30 cellular contexts compared by ENCODE assay signal in genomic region chr1:198273901-198274300, GRCh38.
DNase-seq lines count a peak whose midpoint lies in the region; ATAC-seq, FAIRE-seq and TF ChIP-seq lines count a peak whose summit lies in the region.
"Had no signal": no experiment of that assay in that cellular context is flagged by ENCODE, and none has a peak within 500 bp of the region (broad histone marks: within the 10 kb centered on the region; RNA-seq: fewer than 3 reads in every experiment).

No MANE protein-coding gene starts in this region.

- H3K9me3 ChIP-seq in left ventricle myocardium inferior (replicated peaks) (no peaks in the 10 kb centered on the region), right cardiac atrium (ENCODE audit: control insufficient read depth, low read length) (no peaks in the 10 kb centered on the region), endothelial cell of umbilical vein (replicated peaks; ENCODE audit: control insufficient read depth, insufficient read depth, low read length) (no peaks in the 10 kb centered on the region)
- H3K9me3 ChIP-seq: esophagus squamous epithelium, gastrocnemius medialis, lower lobe of right lung, mucosa of descending colon, right lobe of liver had no signal

- DNase-seq in left ventricle myocardium inferior (no peak), right cardiac atrium (no peak), MV-4-11 (lab: John Stamatoyannopoulos, UW) (peak; percentile 2), endothelial cell of umbilical vein (ENCODE audit: low read depth, low spot score) (no peak), nucleus accumbens (lab: John Stamatoyannopoulos, UW) (no peak), NCI-H446 (lab: John Stamatoyannopoulos, UW) (no peak)
- DNase-seq in activated CD8-positive, alpha-beta memory T cell treated with anti-CD3 and anti-CD28 coated beads, Interleukin-2, amount 50 U/mL, for 48 hours: no peak
- DNase-seq: activated effector memory CD4-positive, alpha-beta T cell treated with Interleukin-2 at 50 U/mL for 16 hours; activated naive CD8-positive, alpha-beta T cell treated with anti-CD3 and anti-CD28 coated beads, Interleukin-2, amount 50 U/mL, for 24 hours; DMS 273 treated with DMSO at 0.1 percent for 48 hours; effector memory CD8-positive, alpha-beta T cell; esophagus squamous epithelium; gastrocnemius medialis; KBM-7; lower lobe of right lung; MM.1S; mucosa of descending colon; NCI-H1694 treated with DMSO at 0.1 percent for 48 hours; NCI-H774; posterior cingulate gyrus; right lobe of liver; stimulated activated CD4-positive, alpha-beta T cell treated with anti-CD3 and anti-CD28 coated beads, Interleukin-4, amount 100 ng/mL, for 4 hours had no signal

- FAIRE-seq in endothelial cell of umbilical vein (lab: Jason Lieb, UNC): no peak
- FAIRE-seq: colon, G401.6, GM18507, H1, islet of Langerhans had no signal

- no peak for ATAC-seq in right cardiac atrium
- no peak for ATAC-seq in GM18907 (IDR thresholded peaks at IDR 0.05; ENCODE audit: unreplicated experiment)
- ATAC-seq: activated naive CD8-positive, alpha-beta T cell treated with anti-CD3 and anti-CD28 coated beads, Interleukin-2, amount 50 U/mL, for 24 hours; effector memory CD8-positive, alpha-beta T cell; gastrocnemius medialis; lower lobe of right lung; mucosa of descending colon; right lobe of liver; Right ventricle myocardium inferior; WTC11 had no signal

- H3K36me3 ChIP-seq in left ventricle myocardium inferior (peaks cover 3% of the 10 kb centered on the region), endothelial cell of umbilical vein (ENCODE audit: control insufficient read depth in 2 of 2, extremely low read depth in 1 of 2, insufficient read depth in 2 of 2, low read length in 2 of 2) (no peaks in the 10 kb centered on the region)
- H3K36me3 ChIP-seq: gastrocnemius medialis, lower lobe of right lung, right lobe of liver had no signal

- no TSS peak for BruUV-seq in endothelial cell of umbilical vein (replicated peaks; lab: Mats Ljungman, UMichigan)

- peak overlapping the region; percentile 58 for H3K4me2 ChIP-seq in endothelial cell of umbilical vein (ENCODE audit: insufficient read depth, low read length)

- H3K79me2 ChIP-seq in endothelial cell of umbilical vein (ENCODE audit: control insufficient read depth, insufficient read depth, low read length): peaks cover 22% of the 10 kb centered on the region

- no peak overlapping the region for H3K4me3 ChIP-seq in left ventricle myocardium inferior
- H3K4me3 ChIP-seq in right cardiac atrium (ENCODE audit: low read length): no peak overlapping the region
- H3K4me3 ChIP-seq in endothelial cell of umbilical vein (replicated peaks in 1 of 3; ENCODE audit: insufficient read depth in 1 of 3, low read depth in 1 of 3, low read length in 3 of 3): no peak overlapping the region
- H3K4me3 ChIP-seq: esophagus squamous epithelium, gastrocnemius medialis, lower lobe of right lung, mucosa of descending colon, right lobe of liver had no signal

- no peaks in the 10 kb centered on the region for H3K9me1 ChIP-seq in endothelial cell of umbilical vein (replicated peaks; ENCODE audit: control insufficient read depth, extremely low read depth, insufficient read depth, low read length)

- CTCF ChIA-PET in endothelial cell of umbilical vein (lab: Charles Lee): interaction anchor here (1.4 to 1.5 kb wide), 3 partner anchors 15 to 412 kb away, joined by 3 to 4 read pairs (median 4); no protein-coding TSS in a partner anchor

- no peaks in the 10 kb centered on the region for H3K27me3 ChIP-seq in left ventricle myocardium inferior (ENCODE audit: low read depth)
- no peaks in the 10 kb centered on the region for H3K27me3 ChIP-seq in right cardiac atrium (ENCODE audit: control insufficient read depth, insufficient read depth)
- no peaks in the 10 kb centered on the region for H3K27me3 ChIP-seq in endothelial cell of umbilical vein (ENCODE audit: control insufficient read depth in 2 of 2, insufficient read depth in 2 of 2, low read length in 2 of 2)
- H3K27me3 ChIP-seq: esophagus squamous epithelium, gastrocnemius medialis, right lobe of liver had no signal

- no peak for TF ChIP-seq POLR2A in endothelial cell of umbilical vein (IDR thresholded peaks at IDR 0.05; ENCODE audit: low read depth, low read length)

- H2AFZ ChIP-seq in endothelial cell of umbilical vein (ENCODE audit: low read depth, low read length): no peak overlapping the region

- H3K4me1 ChIP-seq in left ventricle myocardium inferior (peaks cover 82% of the 10 kb centered on the region), right cardiac atrium (ENCODE audit: control insufficient read depth, insufficient read depth, low read length) (peaks cover 3% of the 10 kb centered on the region), endothelial cell of umbilical vein (ENCODE audit: control insufficient read depth, extremely low read depth, insufficient read depth, low read length) (peaks cover 56% of the 10 kb centered on the region)
- H3K4me1 ChIP-seq: gastrocnemius medialis had no signal

- POLR2A ChIA-PET in endothelial cell of umbilical vein (lab: Charles Lee): no interaction called here

- intact Hi-C loops in left ventricle myocardium inferior (cut with micrococcal nuclease) (loop anchor here (10.0 kb wide), 1 partner anchor 119 kb away; the partner anchor contains the start of gene NEK7), right cardiac atrium (cut with DNase I) (no loop called here), endothelial cell of umbilical vein (cut with micrococcal nuclease) (no loop called here)

- H4K20me1 ChIP-seq in endothelial cell of umbilical vein (replicated peaks; ENCODE audit: control insufficient read depth, extremely low read depth, insufficient read depth, low read length): no peaks in the 10 kb centered on the region

- dilution Hi-C loops in endothelial cell of umbilical vein (cut with MboI; ENCODE audit: extremely low pct_ligation_motif_present, low sequenced_read_pairs): no loop called here

- TF ChIP-seq CTCF in left ventricle myocardium inferior (IDR thresholded peaks at IDR 0.05; ENCODE audit: borderline replicate concordance): no peak
- TF ChIP-seq CTCF in endothelial cell of umbilical vein (IDR thresholded peaks at IDR 0.05; ENCODE audit: extremely low read depth in 1 of 2, insufficient read depth in 1 of 2, low read depth in 1 of 2, low read length in 2 of 2): no peak

- peak overlapping the region; percentile 88 for H3K27ac ChIP-seq in left ventricle myocardium inferior (replicated peaks)
- no peak overlapping the region for H3K27ac ChIP-seq in right cardiac atrium (ENCODE audit: low read length)
- no peak overlapping the region for H3K27ac ChIP-seq in endothelial cell of umbilical vein (ENCODE audit: insufficient read depth, low read depth, low read length)
- H3K27ac ChIP-seq: esophagus squamous epithelium, gastrocnemius medialis, right lobe of liver had no signal

- H3K9ac ChIP-seq in endothelial cell of umbilical vein (replicated peaks; ENCODE audit: extremely low read depth, insufficient read depth, low read length): no peak overlapping the region

TF ChIP-seq in endothelial cell of umbilical vein, 7 proteins besides CTCF, POLR2A, EP300 and RAD21:
- TF ChIP-seq JUN (IDR thresholded peaks at IDR 0.05; ENCODE audit: borderline replicate concordance, insufficient read depth, insufficient read length, low read depth): no peak
- no peak for TF ChIP-seq GATA2 (IDR thresholded peaks at IDR 0.05; ENCODE audit: insufficient read depth, insufficient read length, low read depth, low read length)
- no peak for TF ChIP-seq EZH2 (IDR thresholded peaks at IDR 0.05; ENCODE audit: borderline replicate concordance, low read depth, low read length, severe bottlenecking)
- no peak for TF ChIP-seq MYC (IDR thresholded peaks at IDR 0.05; ENCODE audit: low read depth, low read length)
- TF ChIP-seq MAX (IDR thresholded peaks at IDR 0.05; ENCODE audit: insufficient read depth, insufficient read length): no peak
- no peak for TF ChIP-seq POLR2AphosphoS5 (IDR thresholded peaks at IDR 0.05; ENCODE audit: insufficient read depth, low read depth, low read length)
- TF ChIP-seq FOS (IDR thresholded peaks at IDR 0.05; ENCODE audit: borderline replicate concordance, insufficient read depth, low read length): no peak
